In genomic region chr10:132607491-132607890, GRCh38 we compare ENCODE assay signal across 12 cellular contexts.
"Had no signal": no experiment of that assay in that cellular context is flagged by ENCODE, and none has a peak within 500 bp of the region (broad histone marks: within the 10 kb centered on the region; RNA-seq: fewer than 3 reads in every experiment).

No MANE protein-coding gene starts in this region.

- DNase-seq: activated CD4-positive, alpha-beta T cell treated with anti-CD3 and anti-CD28 coated beads, Interleukin-2, amount 50 U/mL, for 1 hour; activated T-cell treated with anti-CD3 and anti-CD28 coated beads, Interleukin-2, amount 50 U/mL, for 4 hours; glutamatergic neuron; stimulated activated CD4-positive, alpha-beta T cell treated with anti-CD3 and anti-CD28 coated beads, Interleukin-4, amount 100 ng/mL, for 4 hours; stimulated activated naive CD8-positive, alpha-beta T cell treated with anti-CD3 and anti-CD28 coated beads, Interleukin-15, amount 100 ng/mL, for 72 hours; T-helper 2 cell; uterus had no signal

- H3K36me3 ChIP-seq: adrenal gland, thyroid gland, uterus had no signal

- H3K27ac ChIP-seq: uterus had no signal

- H3K36me3 Mint-ChIP-seq: natural killer cell treated with Interleukin-12 subunit alpha and Interleukin-12 subunit beta and Interleukin-15 and Interleukin-18, amount 100 ng/mL, for 72 hours had no signal

- H3K27ac Mint-ChIP-seq: activated B cell treated with CpG ODN at 0.5 μM for 24 hours; natural killer cell treated with Interleukin-12 subunit alpha and Interleukin-12 subunit beta and Interleukin-15 and Interleukin-18, amount 100 ng/mL, for 72 hours; stimulated activated naive CD8-positive, alpha-beta T cell treated with anti-CD3 and anti-CD28 coated beads, Interleukin-15, amount 100 ng/mL, for 72 hours had no signal

- H3K9me3 ChIP-seq: adrenal gland, thyroid gland, uterus had no signal

- H3K4me3 ChIP-seq: thyroid gland had no signal

- H3K4me3 Mint-ChIP-seq: activated B cell treated with CpG ODN at 0.5 μM for 24 hours; activated T-cell treated with anti-CD3 and anti-CD28 coated beads, Interleukin-2, amount 50 U/mL, for 4 hours; natural killer cell treated with Interleukin-12 subunit alpha and Interleukin-12 subunit beta and Interleukin-15 and Interleukin-18, amount 100 ng/mL, for 72 hours; stimulated activated naive CD8-positive, alpha-beta T cell treated with anti-CD3 and anti-CD28 coated beads, Interleukin-15, amount 100 ng/mL, for 72 hours had no signal

- ATAC-seq: activated T-cell treated with anti-CD3 and anti-CD28 coated beads, Interleukin-2, amount 50 U/mL, for 4 hours; left colon had no signal

- H3K9me3 Mint-ChIP-seq: activated B cell treated with CpG ODN at 0.5 μM for 24 hours; activated T-cell treated with anti-CD3 and anti-CD28 coated beads, Interleukin-2, amount 50 U/mL, for 4 hours; natural killer cell treated with Interleukin-12 subunit alpha and Interleukin-12 subunit beta and Interleukin-15 and Interleukin-18, amount 100 ng/mL, for 72 hours had no signal

- H3K27me3 Mint-ChIP-seq: activated B cell treated with CpG ODN at 0.5 μM for 24 hours; natural killer cell treated with Interleukin-12 subunit alpha and Interleukin-12 subunit beta and Interleukin-15 and Interleukin-18, amount 100 ng/mL, for 72 hours; stimulated activated naive CD8-positive, alpha-beta T cell treated with anti-CD3 and anti-CD28 coated beads, Interleukin-15, amount 100 ng/mL, for 72 hours had no signal

- H3K27me3 ChIP-seq: adrenal gland, thyroid gland, uterus had no signal
